ENCODE assay signal across 8 cellular contexts in genomic region chr10:120979435-120980315, GRCh38.
DNase-seq lines count a peak whose midpoint lies in the region; ATAC-seq and TF ChIP-seq lines count a peak whose summit lies in the region.

No MANE protein-coding gene starts in this region.

- WGBS in hepatocyte (ENCODE audit: low lambda C conversion rate, missing lambda C conversion rate), result 4% methylated on average over 57 of the region's 69 CpGs

- peaks cover 59% of the 10 kb centered on the region for H3K4me1 ChIP-seq in hepatocyte (ENCODE audit: insufficient read depth)

- peak overlapping the region; percentile 11 for H3K4me3 ChIP-seq in hepatocyte

- no peaks in the 10 kb centered on the region for H4K20me1 ChIP-seq in hepatocyte (ENCODE audit: insufficient read depth, poor library complexity, severe bottlenecking)

- no peaks in the 10 kb centered on the region for H3K9me2 ChIP-seq in hepatocyte (replicated peaks; ENCODE audit: insufficient read depth)

- peak overlapping the region; percentile 83 for H3K27ac ChIP-seq in hepatocyte

- no peaks in the 10 kb centered on the region for H3K27me3 ChIP-seq in hepatocyte

- H3K79me2 ChIP-seq in hepatocyte, result peaks cover under 1% of the 10 kb centered on the region

- no peak for ATAC-seq in GM21526 (IDR thresholded peaks at IDR 0.05; ENCODE audit: low FRiP score, unreplicated experiment)

- TF ChIP-seq CTCF in hepatocyte (IDR thresholded peaks at IDR 0.05; ENCODE audit: poor library complexity) (no peak), GM13976 (IDR thresholded peaks at IDR 0.05; ENCODE audit: borderline replicate concordance, control extremely low read depth, extremely low read depth, insufficient read depth, missing control alignments) (no peak)

- H3K9me3 ChIP-seq in hepatocyte (ENCODE audit: low read depth), result peaks cover 7% of the 10 kb centered on the region

- in situ Hi-C loops in GM13976 (cut with MboI; ENCODE audit: low sequenced_read_pairs, unreplicated experiment), result no loop called here

- peak overlapping the region; percentile 45 for H2AFZ ChIP-seq in hepatocyte

- peak; percentile 8 for DNase-seq in stimulated activated CD4-positive, alpha-beta T cell treated with anti-CD3 and anti-CD28 coated beads, Interleukin-12 subunit alpha, Interleukin-12 subunit beta, amount 100 ng/mL, for 4 hours
- DNase-seq in stimulated activated CD4-positive, alpha-beta T cell treated with anti-CD3 and anti-CD28 coated beads, Interleukin-4, amount 100 ng/mL, for 24 hours, result no peak
- DNase-seq in activated T-cell treated with anti-CD3 and anti-CD28 coated beads for 48 hours (ENCODE audit: low read depth) (peak; percentile 6), hepatocyte (ENCODE audit: low spot score) (peak; percentile 91), renal cortical epithelial cell (ENCODE audit: low read depth) (peak; percentile 76), RPMI8226 (no peak), GM13976 (ENCODE audit: low spot score) (no peak)

- H3K36me3 ChIP-seq in hepatocyte (replicated peaks; ENCODE audit: insufficient read depth, low read depth), result no peaks in the 10 kb centered on the region

- H3K4me2 ChIP-seq in hepatocyte, result peak overlapping the region; percentile 93

Comparison
In these comparisons a context has a peak if more than half of its experiments do, and no peak if none do; other contexts are left out.
1. DNase-seq: peak in stimulated activated CD4-positive, alpha-beta T cell treated with anti-CD3 and anti-CD28 coated beads, Interleukin-12 subunit alpha, Interleukin-12 subunit beta, amount 100 ng/mL, for 4 hours (single experiment), activated T-cell treated with anti-CD3 and anti-CD28 coated beads for 48 hours (single experiment), hepatocyte (single experiment) and renal cortical epithelial cell (single experiment); none in stimulated activated CD4-positive, alpha-beta T cell treated with anti-CD3 and anti-CD28 coated beads, Interleukin-4, amount 100 ng/mL, for 24 hours (single experiment), RPMI8226 (single experiment) and GM13976 (single experiment).